1 cellular context compared by ENCODE assay signal in genomic region chr3:66470956-66471686, GRCh38.
TF ChIP-seq lines count a peak whose summit lies in the region.

No MANE protein-coding gene starts in this region.

TF ChIP-seq in H1, 55 proteins besides CTCF, POLR2A, EP300 and RAD21:
- TF ChIP-seq MAFK (IDR thresholded peaks at IDR 0.05; ENCODE audit: low read depth, low read length) (no peak), SAP30 (IDR thresholded peaks at IDR 0.05; ENCODE audit: insufficient read depth, insufficient replicate concordance, low read length) (no peak), USF2 (IDR thresholded peaks at IDR 0.05; ENCODE audit: low read length) (no peak), TBP (IDR thresholded peaks at IDR 0.05; ENCODE audit: low read depth, low read length) (no peak), SIRT6 (IDR thresholded peaks at IDR 0.05; ENCODE audit: low read length) (no peak), NANOG (IDR thresholded peaks at IDR 0.05; ENCODE audit: insufficient read depth, low read depth, low read length, poor library complexity, severe bottlenecking) (peak; percentile 93), TCF12 (IDR thresholded peaks at IDR 0.05; ENCODE audit: low read depth, low read length) (no peak), BACH1 (IDR thresholded peaks at IDR 0.05; ENCODE audit: low read length) (no peak), PHF8 (conservative IDR thresholded peaks at IDR 0.05; ENCODE audit: low read depth, low read length) (no peak), ZNF274 (IDR thresholded peaks at IDR 0.05; ENCODE audit: borderline replicate concordance, extremely low read depth, low read length) (no peak), TAF1 (IDR thresholded peaks at IDR 0.05; ENCODE audit: low read depth, low read length) (no peak), TEAD4 (IDR thresholded peaks at IDR 0.05; ENCODE audit: low read depth, low read length) (no peak), CEBPB (IDR thresholded peaks at IDR 0.05; ENCODE audit: low read depth, low read length) (no peak), CBX5 (IDR thresholded peaks at IDR 0.05; ENCODE audit: low read depth, low read length) (no peak), GABPA (IDR thresholded peaks at IDR 0.05; ENCODE audit: borderline replicate concordance, insufficient read depth, low read length) (no peak), CHD7 (IDR thresholded peaks at IDR 0.05; ENCODE audit: insufficient replicate concordance, low read length) (no peak), CTBP2 (IDR thresholded peaks at IDR 0.05; ENCODE audit: borderline replicate concordance, insufficient read depth, insufficient read length, low read length) (peak; percentile 36), JUN (IDR thresholded peaks at IDR 0.05; ENCODE audit: low read depth, low read length) (no peak), CHD2 (IDR thresholded peaks at IDR 0.05; ENCODE audit: low read length) (no peak), MAX (IDR thresholded peaks at IDR 0.05) (no peak), SP4 (IDR thresholded peaks at IDR 0.05; ENCODE audit: low read length) (0 out of 2 replicates have a peak, but pooled peaks have one; percentile 53), CHD1 (IDR thresholded peaks at IDR 0.05; ENCODE audit: low read depth, low read length) (no peak), YY1 (IDR thresholded peaks at IDR 0.05; ENCODE audit: low read depth, low read length) (0 out of 2 replicates have a peak, but pooled peaks have one; percentile 10)
